In the genomic region with DNA sequence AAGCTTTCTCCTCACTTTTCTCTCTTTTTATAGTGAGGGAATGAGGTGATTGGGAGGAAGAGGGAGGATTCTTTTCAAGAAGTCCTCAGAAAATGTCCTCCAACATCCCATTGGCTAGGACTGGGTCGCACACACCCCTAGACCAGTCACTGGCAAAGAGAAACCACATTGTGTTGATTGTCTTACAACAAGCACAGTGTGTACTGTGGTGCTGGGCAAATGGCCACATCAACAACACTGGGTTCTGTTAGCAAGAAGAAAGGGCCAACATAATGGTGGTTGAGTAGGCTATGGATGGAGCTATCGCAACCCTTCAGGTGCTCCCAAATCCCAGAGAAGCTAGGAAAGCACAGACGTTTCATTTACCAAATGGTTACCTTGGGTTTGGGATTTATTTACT, we compare ENCODE assay signal across 24 cellular contexts.
"Had no signal": no experiment of that assay in that cellular context is flagged by ENCODE, and none has a peak within 500 bp of the region (broad histone marks: within the 10 kb centered on the region; RNA-seq: fewer than 3 reads in every experiment).

No MANE protein-coding gene starts in this region.

- H3K9me3 Mint-ChIP-seq: dendritic cell treated with granulocyte-macrophage colony-stimulating factor and Interleukin-4, amounts not matched to agents 40 ng/mL and 50 ng/mL, for 4 days; effector memory CD8-positive, alpha-beta T cell; naive B cell; nephron had no signal

- H3K27me3 ChIP-seq: esophagus squamous epithelium, foreskin keratinocyte, heart left ventricle, spleen, stomach, suprapubic skin, upper lobe of left lung, uterus had no signal

- ATAC-seq: effector memory CD8-positive, alpha-beta T cell; foreskin keratinocyte; heart left ventricle; left lobe of liver; psoas muscle; sciatic nerve had no signal

- H3K9me3 ChIP-seq: esophagus squamous epithelium, heart left ventricle, psoas muscle, spleen, stomach, suprapubic skin, tibial artery, upper lobe of left lung, uterus had no signal

- H3K4me3 ChIP-seq: esophagus squamous epithelium, heart left ventricle, psoas muscle, spleen, stomach, suprapubic skin, tibial artery, upper lobe of left lung, uterus had no signal

- H3K4me1 ChIP-seq: foreskin keratinocyte, spleen, suprapubic skin, tibial artery, uterus had no signal

- H3K4me3 Mint-ChIP-seq: dendritic cell treated with granulocyte-macrophage colony-stimulating factor and Interleukin-4, amounts not matched to agents 40 ng/mL and 50 ng/mL, for 4 days; effector memory CD8-positive, alpha-beta T cell; naive B cell; nephron had no signal

- H3K4me1 Mint-ChIP-seq: naive B cell, nephron had no signal

- H3K27ac ChIP-seq: esophagus squamous epithelium, foreskin keratinocyte, heart left ventricle, parathyroid adenoma, spleen, stomach, suprapubic skin, tibial artery, upper lobe of left lung, uterus had no signal

- H3K36me3 ChIP-seq: esophagus squamous epithelium, heart left ventricle, spleen, stomach, suprapubic skin, tibial artery, upper lobe of left lung, uterus had no signal

- H3K27ac Mint-ChIP-seq: dendritic cell treated with granulocyte-macrophage colony-stimulating factor and Interleukin-4, amounts not matched to agents 40 ng/mL and 50 ng/mL, for 4 days; effector memory CD8-positive, alpha-beta T cell; naive B cell; nephron had no signal

- H3K27me3 Mint-ChIP-seq: dendritic cell treated with granulocyte-macrophage colony-stimulating factor and Interleukin-4, amounts not matched to agents 40 ng/mL and 50 ng/mL, for 4 days had no signal

- DNase-seq: effector memory CD8-positive, alpha-beta T cell; esophagus squamous epithelium; foreskin keratinocyte; heart left ventricle; hippocampal formation; kidney glomerular epithelial cell; mammary epithelial cell; naive B cell; occipital lobe; psoas muscle; spleen; stimulated activated CD4-positive, alpha-beta T cell treated with anti-CD3 and anti-CD28 coated beads, Interleukin-2, amount 100 ng/mL, for 24 hours; stimulated activated CD4-positive, alpha-beta T cell treated with anti-CD3 and anti-CD28 coated beads, Interleukin-4, amount 100 ng/mL, for 4 hours; stimulated activated naive CD4-positive, alpha-beta T cell; stomach; tibial artery; upper lobe of left lung; uterus had no signal
